19 cellular contexts compared by ENCODE assay signal in genomic region chr10:48490576-48491345, GRCh38.
"Had no signal": no experiment of that assay in that cellular context is flagged by ENCODE, and none has a peak within 500 bp of the region (broad histone marks: within the 10 kb centered on the region; RNA-seq: fewer than 3 reads in every experiment).

No MANE protein-coding gene starts in this region.

- H3K27me3 ChIP-seq: gastroesophageal sphincter, heart right ventricle, suprapubic skin had no signal

- DNase-seq: activated naive CD4-positive, alpha-beta T cell; activated naive CD8-positive, alpha-beta T cell treated with anti-CD3 and anti-CD28 coated beads, Interleukin-2, amount 10 ng/mL, durations not matched to agents 7 days and 5 days; activated T-cell treated with anti-CD3 and anti-CD28 coated beads, Interleukin-2, amount 50 U/mL, for 24 hours; dermis blood vessel endothelial cell; erythroblast; heart right ventricle; mammary epithelial cell; mucosa of descending colon; naive thymus-derived CD4-positive, alpha-beta T cell; stimulated activated CD4-positive, alpha-beta T cell treated with anti-CD3 and anti-CD28 coated beads, Interleukin-2, amount 100 ng/mL, for 48 hours; stimulated activated naive CD4-positive, alpha-beta T cell treated with Interleukin-2 at 50 U/mL for 16 hours; T-helper 9 cell; trophoblast cell had no signal

- H3K4me1 Mint-ChIP-seq: brain had no signal

- H3K9me3 ChIP-seq: mucosa of descending colon, suprapubic skin had no signal

- H3K36me3 Mint-ChIP-seq: activated naive CD8-positive, alpha-beta T cell treated with anti-CD3 and anti-CD28 coated beads, Interleukin-2, amount 10 ng/mL, durations not matched to agents 7 days and 5 days; brain; naive thymus-derived CD4-positive, alpha-beta T cell had no signal

- H3K4me3 ChIP-seq: gastroesophageal sphincter, heart right ventricle, mucosa of descending colon, SK-N-MC, suprapubic skin had no signal

- H3K4me1 ChIP-seq: gastroesophageal sphincter, suprapubic skin had no signal

- ATAC-seq: activated CD4-positive, CD25-positive, alpha-beta regulatory T cell treated with anti-CD3 and anti-CD28 coated beads, Interleukin-2, amount 50 U/mL, for 24 hours; gastroesophageal sphincter; heart right ventricle; mucosa of descending colon; naive thymus-derived CD4-positive, alpha-beta T cell had no signal

- H3K27ac ChIP-seq: gastroesophageal sphincter, heart right ventricle, SK-N-MC, suprapubic skin had no signal

- H3K27ac Mint-ChIP-seq: activated naive CD8-positive, alpha-beta T cell treated with anti-CD3 and anti-CD28 coated beads, Interleukin-2, amount 10 ng/mL, durations not matched to agents 7 days and 5 days; activated T-cell treated with anti-CD3 and anti-CD28 coated beads, Interleukin-2, amount 50 U/mL, for 24 hours; brain; naive thymus-derived CD4-positive, alpha-beta T cell had no signal

- H3K36me3 ChIP-seq: gastroesophageal sphincter, heart right ventricle, suprapubic skin had no signal

- H3K9me3 Mint-ChIP-seq: activated naive CD8-positive, alpha-beta T cell treated with anti-CD3 and anti-CD28 coated beads, Interleukin-2, amount 10 ng/mL, durations not matched to agents 7 days and 5 days; activated T-cell treated with anti-CD3 and anti-CD28 coated beads, Interleukin-2, amount 50 U/mL, for 24 hours; central memory CD8-positive, alpha-beta T cell; naive thymus-derived CD4-positive, alpha-beta T cell had no signal

- H3K4me3 Mint-ChIP-seq: activated naive CD8-positive, alpha-beta T cell treated with anti-CD3 and anti-CD28 coated beads, Interleukin-2, amount 10 ng/mL, durations not matched to agents 7 days and 5 days; activated T-cell treated with anti-CD3 and anti-CD28 coated beads, Interleukin-2, amount 50 U/mL, for 24 hours; brain; central memory CD8-positive, alpha-beta T cell; naive thymus-derived CD4-positive, alpha-beta T cell had no signal
